Comparison of ENCODE assay signal across 1 cellular context in the genomic region with DNA sequence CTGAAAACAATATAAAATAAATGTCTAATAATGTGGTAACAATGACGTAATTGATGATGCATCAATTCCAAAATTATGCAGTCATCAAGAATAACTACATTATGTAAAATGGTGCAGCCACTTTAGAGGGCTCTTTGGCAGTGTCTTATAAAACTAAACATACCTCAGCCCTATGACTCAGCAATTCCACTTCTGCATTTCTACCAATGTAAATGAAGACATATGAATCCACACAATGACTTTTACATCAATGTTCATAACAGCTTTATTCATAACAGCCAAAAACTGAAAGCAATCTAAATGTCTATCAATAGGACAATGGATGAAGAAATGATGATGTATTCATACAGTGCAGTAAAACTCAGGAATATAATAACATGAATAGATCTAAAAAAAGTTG.
TF ChIP-seq lines count a peak whose summit lies in the region.

No MANE protein-coding gene starts in this region.

TF ChIP-seq in GM23338, 12 proteins besides CTCF, POLR2A, EP300 and RAD21 (continued from another document):
- TF ChIP-seq, protein P1, sequence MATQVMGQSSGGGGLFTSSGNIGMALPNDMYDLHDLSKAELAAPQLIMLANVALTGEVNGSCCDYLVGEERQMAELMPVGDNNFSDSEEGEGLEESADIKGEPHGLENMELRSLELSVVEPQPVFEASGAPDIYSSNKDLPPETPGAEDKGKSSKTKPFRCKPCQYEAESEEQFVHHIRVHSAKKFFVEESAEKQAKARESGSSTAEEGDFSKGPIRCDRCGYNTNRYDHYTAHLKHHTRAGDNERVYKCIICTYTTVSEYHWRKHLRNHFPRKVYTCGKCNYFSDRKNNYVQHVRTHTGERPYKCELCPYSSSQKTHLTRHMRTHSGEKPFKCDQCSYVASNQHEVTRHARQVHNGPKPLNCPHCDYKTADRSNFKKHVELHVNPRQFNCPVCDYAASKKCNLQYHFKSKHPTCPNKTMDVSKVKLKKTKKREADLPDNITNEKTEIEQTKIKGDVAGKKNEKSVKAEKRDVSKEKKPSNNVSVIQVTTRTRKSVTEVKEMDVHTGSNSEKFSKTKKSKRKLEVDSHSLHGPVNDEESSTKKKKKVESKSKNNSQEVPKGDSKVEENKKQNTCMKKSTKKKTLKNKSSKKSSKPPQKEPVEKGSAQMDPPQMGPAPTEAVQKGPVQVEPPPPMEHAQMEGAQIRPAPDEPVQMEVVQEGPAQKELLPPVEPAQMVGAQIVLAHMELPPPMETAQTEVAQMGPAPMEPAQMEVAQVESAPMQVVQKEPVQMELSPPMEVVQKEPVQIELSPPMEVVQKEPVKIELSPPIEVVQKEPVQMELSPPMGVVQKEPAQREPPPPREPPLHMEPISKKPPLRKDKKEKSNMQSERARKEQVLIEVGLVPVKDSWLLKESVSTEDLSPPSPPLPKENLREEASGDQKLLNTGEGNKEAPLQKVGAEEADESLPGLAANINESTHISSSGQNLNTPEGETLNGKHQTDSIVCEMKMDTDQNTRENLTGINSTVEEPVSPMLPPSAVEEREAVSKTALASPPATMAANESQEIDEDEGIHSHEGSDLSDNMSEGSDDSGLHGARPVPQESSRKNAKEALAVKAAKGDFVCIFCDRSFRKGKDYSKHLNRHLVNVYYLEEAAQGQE (IDR thresholded peaks at IDR 0.05; ENCODE audit: unreplicated experiment) = no peak
TF ChIP-seq in GM23338: peak in this region for 0.
